In genomic region chr12:54725233-54725843, GRCh38 we compare ENCODE assay signal across 1 cellular context.
TF ChIP-seq lines count a peak whose summit lies in the region.

No MANE protein-coding gene starts in this region.

TF ChIP-seq in K562, 482 proteins besides CTCF, POLR2A, EP300 and RAD21 (continued from another document):
- TF ChIP-seq, protein P1, sequence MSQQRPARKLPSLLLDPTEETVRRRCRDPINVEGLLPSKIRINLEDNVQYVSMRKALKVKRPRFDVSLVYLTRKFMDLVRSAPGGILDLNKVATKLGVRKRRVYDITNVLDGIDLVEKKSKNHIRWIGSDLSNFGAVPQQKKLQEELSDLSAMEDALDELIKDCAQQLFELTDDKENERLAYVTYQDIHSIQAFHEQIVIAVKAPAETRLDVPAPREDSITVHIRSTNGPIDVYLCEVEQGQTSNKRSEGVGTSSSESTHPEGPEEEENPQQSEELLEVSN (IDR thresholded peaks at IDR 0.05; ENCODE audit: borderline replicate concordance in 1 of 2, extremely low read depth in 1 of 2, insufficient read depth in 1 of 2, insufficient read length in 1 of 2, low read depth in 1 of 2, low read length in 1 of 2, poor library complexity in 1 of 2, severe bottlenecking in 1 of 2), result no peak
